Comparison of ENCODE assay signal across 27 cellular contexts in the genomic region with DNA sequence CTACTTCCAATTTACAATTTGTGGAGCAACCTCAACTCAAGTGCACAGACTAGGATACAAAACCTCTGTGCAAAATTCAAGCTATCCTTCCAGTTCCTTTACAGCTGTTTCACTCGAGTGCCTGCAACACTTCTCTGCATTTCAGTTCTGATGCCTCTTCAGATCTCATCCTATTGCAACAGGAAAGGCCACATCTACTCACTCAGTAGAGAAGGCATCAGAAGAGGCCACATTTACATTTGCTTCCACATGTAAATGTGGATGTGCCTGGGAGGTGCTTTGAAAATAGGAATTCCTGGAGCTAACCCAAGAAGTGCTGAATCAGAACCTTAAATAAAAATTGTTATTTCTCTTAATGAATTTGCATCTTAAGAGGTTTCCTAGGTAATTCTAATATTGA. TPM values are rescaled to one million over a fixed set of nuclear protein-coding genes. Genes with fewer than 3 reads are reported as not detected.
"Had no signal": no experiment of that assay in that cellular context is flagged by ENCODE, and none has a peak within 500 bp of the region (broad histone marks: within the 10 kb centered on the region; RNA-seq: fewer than 3 reads in every experiment).

No MANE protein-coding gene starts in this region.

- DNase-seq: effector CD4-positive, alpha-beta T cell; heart left ventricle; hippocampal formation; kidney glomerular epithelial cell; naive thymus-derived CD4-positive, alpha-beta T cell; nucleus accumbens; ovary; right cardiac atrium; small intestine; stimulated activated CD4-positive, alpha-beta T cell treated with anti-CD3 and anti-CD28 coated beads, Interleukin-12 subunit alpha, Interleukin-12 subunit beta, amount 100 ng/mL, for 4 hours; stimulated activated naive CD4-positive, alpha-beta T cell; stomach; substantia nigra; transverse colon had no signal

- H3K27me3 Mint-ChIP-seq: naive thymus-derived CD4-positive, alpha-beta T cell had no signal

- H3K27ac ChIP-seq: coronary artery, heart left ventricle, ovary, stomach, thoracic aorta, transverse colon had no signal

- H3K4me1 Mint-ChIP-seq: naive thymus-derived CD4-positive, alpha-beta T cell; neural crest cell had no signal

- H3K4me1 ChIP-seq: heart left ventricle, stomach, transverse colon had no signal

- H3K4me3 Mint-ChIP-seq: naive thymus-derived CD4-positive, alpha-beta T cell; neural crest cell had no signal

- ATAC-seq: heart left ventricle; naive thymus-derived CD4-positive, alpha-beta T cell; right cardiac atrium had no signal

- H3K27me3 ChIP-seq: ovary, transverse colon had no signal

- H3K36me3 Mint-ChIP-seq: naive thymus-derived CD4-positive, alpha-beta T cell had no signal

- H3K36me3 ChIP-seq: heart left ventricle, ovary, stomach, thoracic aorta, transverse colon had no signal

- H3K4me3 ChIP-seq: coronary artery, heart left ventricle, ovary, stomach, thoracic aorta, transverse colon had no signal

- H3K9me3 ChIP-seq: heart left ventricle, ovary, thoracic aorta, transverse colon had no signal

- H3K27ac Mint-ChIP-seq: naive thymus-derived CD4-positive, alpha-beta T cell had no signal

RNA-seq across cellular contexts. Expression of a gene that starts 45.8 kb away (rescaled TPM):
- total RNA-seq: cerebellum; dermis microvascular lymphatic vessel endothelial cell; glomerular endothelial cell; lung microvascular endothelial cell; mesenteric fat pad; naive thymus-derived CD4-positive, alpha-beta T cell; neural crest cell; right cardiac atrium; thoracic aorta had no signal
- polyA plus RNA-seq: esophagus; fibroblast of lung; heart left ventricle; naive thymus-derived CD4-positive, alpha-beta T cell; right cardiac atrium had no signal

RNA-seq across cellular contexts. Expression of a gene that starts 53.7 kb away (rescaled TPM):
- total RNA-seq: dermis microvascular lymphatic vessel endothelial cell; fibroblast of lung; glomerular endothelial cell; liver; lung microvascular endothelial cell; mesenteric fat pad; mononuclear cell; naive thymus-derived CD4-positive, alpha-beta T cell; thoracic aorta; transverse colon; ureter had no signal
- polyA plus RNA-seq: fibroblast of lung; heart left ventricle; naive thymus-derived CD4-positive, alpha-beta T cell; right cardiac atrium had no signal
